ENCODE assay signal across 11 cellular contexts in genomic region chr2:74850816-74851566, GRCh38. TPM values are rescaled to one million over a fixed set of nuclear protein-coding genes. Genes with fewer than 3 reads are reported as not detected.
A peak's percentile ranks its signal among the peaks of the same experiment; 100 is the strongest.
DNase-seq lines count a peak whose midpoint lies in the region; ATAC-seq and TF ChIP-seq lines count a peak whose summit lies in the region.
"Had no signal": no experiment of that assay in that cellular context is flagged by ENCODE, and none has a peak within 500 bp of the region (broad histone marks: within the 10 kb centered on the region; RNA-seq: fewer than 3 reads in every experiment).

No MANE protein-coding gene starts in this region.

- no peak overlapping the region for H3K4me3 ChIP-seq in OCI-LY7 (ENCODE audit: low read depth, low read length, poor library complexity, severe bottlenecking)
- H3K4me3 ChIP-seq in fibroblast of lung (replicated peaks in 1 of 4; ENCODE audit: control extremely low read depth in 1 of 4, insufficient read depth in 1 of 4, low read depth in 3 of 4, low read length in 4 of 4) = no peak overlapping the region
- H3K4me3 ChIP-seq in smooth muscle cell = no peak overlapping the region

- H3K27me3 ChIP-seq in fibroblast of lung (ENCODE audit: control insufficient read depth, insufficient read depth, low read length) = no peaks in the 10 kb centered on the region
- no peaks in the 10 kb centered on the region for H3K27me3 ChIP-seq in smooth muscle cell (ENCODE audit: low read depth)

- peaks cover 68% of the 10 kb centered on the region for H3K79me2 ChIP-seq in OCI-LY7 (ENCODE audit: insufficient read depth, low read depth, low read length)
- peaks cover 24% of the 10 kb centered on the region for H3K79me2 ChIP-seq in fibroblast of lung (ENCODE audit: control insufficient read depth, insufficient read depth, low read length)
- H3K79me2 ChIP-seq in smooth muscle cell (ENCODE audit: low read depth) = peaks cover 73% of the 10 kb centered on the region

- CTCF ChIA-PET in OCI-LY7 (lab: Charles Lee; ENCODE audit: unreplicated experiment) = interaction anchor here (0.6 kb wide), 2 partner anchors 292 to 361 kb away, joined by 3 to 4 read pairs; no protein-coding TSS in a partner anchor

- no peak for TF ChIP-seq CTCF in OCI-LY7 (conservative IDR thresholded peaks at IDR 0.05; ENCODE audit: low read length)
- TF ChIP-seq CTCF in fibroblast of lung (conservative IDR thresholded peaks at IDR 0.05 in 1 of 2, IDR thresholded peaks at IDR 0.05 in 1 of 2; ENCODE audit: low read depth in 1 of 2, low read length in 2 of 2) = no peak
- no peak for TF ChIP-seq CTCF in smooth muscle cell (IDR thresholded peaks at IDR 0.05; ENCODE audit: borderline replicate concordance, insufficient read depth, poor library complexity, severe bottlenecking)

- H2AFZ ChIP-seq in OCI-LY7 (ENCODE audit: low read length) (no peak overlapping the region), fibroblast of lung (ENCODE audit: low read length) (no peak overlapping the region), smooth muscle cell (ENCODE audit: low read depth) (no peak overlapping the region)

- H3F3A ChIP-seq in smooth muscle cell (ENCODE audit: low read depth) = peaks cover 8% of the 10 kb centered on the region

- BruUV-seq in OCI-LY7 (replicated peaks; lab: Mats Ljungman, UMichigan) = no TSS peak

- H3K4me1 ChIP-seq in OCI-LY7 (ENCODE audit: insufficient read depth, low read length, poor library complexity, severe bottlenecking) = peaks cover 37% of the 10 kb centered on the region
- H3K4me1 ChIP-seq in fibroblast of lung (ENCODE audit: control insufficient read depth, extremely low read depth, insufficient read depth, low read length) = peaks cover 29% of the 10 kb centered on the region
- H3K4me1 ChIP-seq in smooth muscle cell (ENCODE audit: low read depth) = peaks cover 34% of the 10 kb centered on the region

- H3K9me3 ChIP-seq in OCI-LY7 (ENCODE audit: low read length) (no peaks in the 10 kb centered on the region), fibroblast of lung (ENCODE audit: control insufficient read depth, insufficient read depth, low read depth, low read length) (no peaks in the 10 kb centered on the region), smooth muscle cell (replicated peaks; ENCODE audit: low read depth) (no peaks in the 10 kb centered on the region)

- H3K4me2 ChIP-seq in OCI-LY7 (ENCODE audit: low read length) (peak overlapping the region; percentile 73; the same call in 1 of the 2 replicates), fibroblast of lung (ENCODE audit: extremely low read depth, insufficient read depth, low read length) (no peak overlapping the region), smooth muscle cell (no peak overlapping the region)

- 74% methylated on average over 10 of the region's 10 CpGs for WGBS in smooth muscle cell (ENCODE audit: low lambda C conversion rate)

- H3K9me2 ChIP-seq in OCI-LY7 (ENCODE audit: insufficient read depth, low read length) = no peaks in the 10 kb centered on the region

- ATAC-seq in GM19467 (IDR thresholded peaks at IDR 0.05; ENCODE audit: unreplicated experiment) = no peak

- H3K9ac ChIP-seq in fibroblast of lung (ENCODE audit: insufficient read depth, low read length) = no peak overlapping the region
- peak overlapping the region; percentile 22 for H3K9ac ChIP-seq in smooth muscle cell (ENCODE audit: low read depth)

- intact Hi-C loops in OCI-LY7 (cut with micrococcal nuclease; ENCODE audit: unreplicated experiment) = no loop called here

- H3K27ac ChIP-seq in OCI-LY7 (ENCODE audit: low read depth, low read length, poor library complexity, severe bottlenecking) (peak overlapping the region; percentile 80), fibroblast of lung (ENCODE audit: insufficient read depth, low read length) (peak overlapping the region; percentile 14), smooth muscle cell (ENCODE audit: low read depth) (peak overlapping the region; percentile 71)
- H3K27ac ChIP-seq: 22Rv1 had no signal

- peaks cover 39% of the 10 kb centered on the region for H4K20me1 ChIP-seq in OCI-LY7 (ENCODE audit: insufficient read depth, low read length)
- H4K20me1 ChIP-seq in fibroblast of lung (ENCODE audit: control insufficient read depth, extremely low read depth, insufficient read depth, low read length) = no peaks in the 10 kb centered on the region
- peaks cover 99% of the 10 kb centered on the region for H4K20me1 ChIP-seq in smooth muscle cell (ENCODE audit: low read depth)

- peaks cover 30% of the 10 kb centered on the region for H3K36me3 ChIP-seq in OCI-LY7 (ENCODE audit: insufficient read depth, low read length)
- H3K36me3 ChIP-seq in fibroblast of lung (ENCODE audit: control insufficient read depth, insufficient read depth, low read length) = peaks cover 3% of the 10 kb centered on the region
- H3K36me3 ChIP-seq in smooth muscle cell (ENCODE audit: low read depth) = peaks cover 6% of the 10 kb centered on the region

- POLR2A ChIA-PET in OCI-LY7 (lab: Charles Lee) = interaction anchor here (2.3 to 4.2 kb wide), 2 partner anchors 14 to 18 kb away, joined by 8 to 43 read pairs; partner anchors contain the start of gene HK2

- DNase-seq in NCI-H82 (lab: John Stamatoyannopoulos, UW) (peak; percentile 33), NCI-H82 treated with DMSO at 0.1 percent for 48 hours (lab: John Stamatoyannopoulos, UW; ENCODE audit: unreplicated experiment) (no peak), OCI-LY7 (ENCODE audit: low spot score) (no peak), fibroblast of lung (ENCODE audit: low read depth in 2 of 2) (peak in 1 of 2 donors; percentile 83), smooth muscle cell (lab: John Stamatoyannopoulos, UW; ENCODE audit: unreplicated experiment) (no peak), anterior cingulate cortex (lab: John Stamatoyannopoulos, UW) (no peak), RPMI8226 (no peak)
- DNase-seq: activated naive CD4-positive, alpha-beta T cell treated with anti-CD3 and anti-CD28 coated beads, Interleukin-2, amount 50 U/mL, for 16 hours; NCI-H510A treated with DMSO at 0.1 percent for 48 hours had no signal

RNA-seq across cellular contexts. Expression of gene HK2, which starts 17.1 kb away (rescaled TPM):
- 8.6 and 11.8 TPM in 2 replicates for total RNA-seq in OCI-LY7 (2014; rRNA removed; shearing (Covaris generic))
- 30.2 and 50.5 TPM in 2 replicates for total RNA-seq in OCI-LY7 (2022)
- total RNA-seq in fibroblast of lung = 13.1 and 19.3 TPM in 2 replicates
- polyA plus RNA-seq in fibroblast of lung = 15.7 and 18.3 TPM in 2 replicates
- 14.2 and 17.2 TPM in 2 replicates for polyA plus RNA-seq in fibroblast of lung (2012)
- polyA minus RNA-seq in fibroblast of lung (ENCODE audit: low replicate concordance) = 22.5 and 41.2 TPM in 2 replicates
- 31.5 and 38.0 TPM in 2 replicates for total RNA-seq in smooth muscle cell
- polyA plus RNA-seq in smooth muscle cell = 20.3 and 23.2 TPM in 2 replicates

Comparison
In these comparisons a context has a peak if more than half of its experiments do, and no peak if none do; other contexts are left out.
1. H3K27ac ChIP-seq: peak in every context shown above with its lines; median percentile 80 in OCI-LY7; 71 in smooth muscle cell; 14 in fibroblast of lung.